In the genomic region with DNA sequence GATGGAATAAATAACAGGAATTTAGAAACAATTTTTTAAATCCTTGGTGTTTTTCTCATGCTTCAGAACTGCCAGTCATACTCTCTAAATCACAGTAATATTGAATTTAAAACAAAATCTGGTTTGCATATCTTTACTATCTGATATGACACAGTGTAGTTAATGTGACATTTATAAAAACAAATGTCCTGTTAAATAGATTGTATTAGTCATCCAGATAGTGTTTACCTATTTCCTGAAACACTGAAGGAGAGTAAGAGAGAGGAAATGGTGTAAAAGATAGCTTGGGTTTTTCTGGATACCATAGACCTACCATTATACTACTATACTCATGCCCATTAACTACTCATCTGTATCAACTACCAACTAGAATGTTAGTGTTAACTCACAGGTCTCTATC, we compare ENCODE assay signal across 25 cellular contexts.
"Had no signal": no experiment of that assay in that cellular context is flagged by ENCODE, and none has a peak within 500 bp of the region (broad histone marks: within the 10 kb centered on the region; RNA-seq: fewer than 3 reads in every experiment).

No MANE protein-coding gene starts in this region.

- H3K36me3 ChIP-seq: left ventricle myocardium inferior, pancreas, prostate gland, spleen, suprapubic skin, thoracic aorta, tibial artery, upper lobe of right lung had no signal

- H3K27ac ChIP-seq: left ventricle myocardium inferior, pancreas, prostate gland, skin epidermis, spleen, suprapubic skin, thoracic aorta, tibial artery, upper lobe of right lung had no signal

- H3K9me3 ChIP-seq: left ventricle myocardium inferior, mucosa of descending colon, pancreas, prostate gland, spleen, suprapubic skin, thoracic aorta, tibial artery, upper lobe of right lung had no signal

- DNase-seq: hypothalamus; immature natural killer cell; kidney; left ventricle myocardium inferior; midbrain; mucosa of descending colon; naive thymus-derived CD4-positive, alpha-beta T cell; nucleus accumbens; pancreas; posterior cingulate gyrus; retina; spleen; stimulated activated CD4-positive, alpha-beta T cell treated with anti-CD3 and anti-CD28 coated beads, Interleukin-4, amount 100 ng/mL, for 24 hours; stimulated activated naive CD4-positive, alpha-beta T cell; tibial artery; trophoblast cell; upper lobe of right lung had no signal

- H3K4me3 ChIP-seq: left ventricle myocardium inferior, lung, mucosa of descending colon, pancreas, prostate gland, skin epidermis, spleen, suprapubic skin, thoracic aorta, tibial artery, upper lobe of right lung had no signal

- H3K27me3 ChIP-seq: pancreas, spleen, suprapubic skin, tibial artery, upper lobe of right lung had no signal

- H3K4me1 ChIP-seq: pancreas, prostate gland, spleen, suprapubic skin, upper lobe of right lung had no signal

- ATAC-seq: mucosa of descending colon; naive thymus-derived CD4-positive, alpha-beta T cell; right cardiac atrium; sciatic nerve; stimulated activated effector memory CD8-positive, alpha-beta T cell treated with anti-CD3 and anti-CD28 coated beads, Interleukin-12 subunit alpha, Interleukin-12 subunit beta, amount 100 ng/mL, for 72 hours; upper lobe of right lung had no signal
